ENCODE assay signal across 9 cellular contexts in the genomic region with DNA sequence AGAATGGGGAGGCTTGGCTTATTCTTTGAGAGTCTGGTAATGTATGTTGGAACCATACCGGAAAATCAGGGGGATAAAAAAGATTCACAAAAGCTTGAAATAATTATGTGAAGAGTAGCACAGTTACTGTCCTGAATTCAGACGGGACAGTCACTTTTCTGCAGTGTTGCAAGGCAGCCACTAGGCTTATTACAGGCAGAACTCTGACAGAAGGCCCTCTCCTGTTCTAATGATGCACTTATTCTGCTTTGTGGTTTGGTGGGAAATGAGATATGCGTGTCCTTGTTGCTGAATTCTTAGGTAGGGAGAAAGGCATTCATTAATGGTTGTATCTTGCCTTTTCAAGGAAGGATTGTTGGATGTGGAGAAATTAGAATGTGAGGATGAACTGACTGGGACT. TPM values are rescaled to one million over a fixed set of nuclear protein-coding genes. Genes with fewer than 3 reads are reported as not detected.
DNase-seq lines count a peak whose midpoint lies in the region; ATAC-seq lines count a peak whose summit lies in the region.
"Had no signal": no experiment of that assay in that cellular context is flagged by ENCODE, and none has a peak within 500 bp of the region (broad histone marks: within the 10 kb centered on the region; RNA-seq: fewer than 3 reads in every experiment).

No MANE protein-coding gene starts in this region.

- ATAC-seq in GM18499 (IDR thresholded peaks at IDR 0.05; ENCODE audit: insufficient read depth, unreplicated experiment), result peak; percentile 65

- H3K27me3 Mint-ChIP-seq in activated CD4-positive, alpha-beta memory T cell treated with anti-CD3 and anti-CD28 coated beads for 36 hours, result no peaks in the 10 kb centered on the region

- intact Hi-C loops in activated CD4-positive, alpha-beta memory T cell treated with anti-CD3 and anti-CD28 coated beads for 36 hours (cut with micrococcal nuclease), result no loop called here
- intact Hi-C loops in head of caudate nucleus (cut with DNase I), result no loop called here

- no peaks in the 10 kb centered on the region for H3K9me3 Mint-ChIP-seq in activated CD4-positive, alpha-beta memory T cell treated with anti-CD3 and anti-CD28 coated beads for 36 hours

- H3K4me3 Mint-ChIP-seq in activated CD4-positive, alpha-beta memory T cell treated with anti-CD3 and anti-CD28 coated beads for 36 hours, result no peak overlapping the region

- no peaks in the 10 kb centered on the region for H3K4me1 Mint-ChIP-seq in activated CD4-positive, alpha-beta memory T cell treated with anti-CD3 and anti-CD28 coated beads for 36 hours (ENCODE audit: low read depth)

- POLR2A ChIA-PET in activated CD4-positive, alpha-beta memory T cell treated with anti-CD3 and anti-CD28 coated beads for 36 hours (lab: Charles Lee), result no interaction called here

- CTCF ChIA-PET in activated CD4-positive, alpha-beta memory T cell treated with anti-CD3 and anti-CD28 coated beads for 36 hours (lab: Charles Lee), result interaction anchor here (1.4 kb wide), 1 partner anchor 10 kb away, joined by 3 read pairs; no protein-coding TSS in a partner anchor

- no peak overlapping the region for H3K27ac Mint-ChIP-seq in activated CD4-positive, alpha-beta memory T cell treated with anti-CD3 and anti-CD28 coated beads for 36 hours

- H3K36me3 Mint-ChIP-seq in activated CD4-positive, alpha-beta memory T cell treated with anti-CD3 and anti-CD28 coated beads for 36 hours, result no peaks in the 10 kb centered on the region

- DNase-seq in HCEC 1CT, result peak; percentile 40
- peak; percentile 8 for DNase-seq in NCI-H226
- peak; percentile 3 for DNase-seq in iPS DF 4.7 (ENCODE audit: extremely low read depth, low spot score)
- no peak for DNase-seq in dermis blood vessel endothelial cell
- no peak for DNase-seq in activated CD4-positive, alpha-beta memory T cell treated with anti-CD3 and anti-CD28 coated beads for 36 hours
- no peak for DNase-seq in head of caudate nucleus
- DNase-seq in activated CD4-positive, alpha-beta T cell treated with anti-CD3 and anti-CD28 coated beads, Interleukin-2, amount 50 U/mL, for 4 hours, result no peak
- DNase-seq: right cardiac atrium had no signal

RNA-seq across cellular contexts. Expression of gene GUCY1B1, which starts 37.2 kb away (rescaled TPM):
- total RNA-seq in dermis blood vessel endothelial cell, result 6.3 and 8.1 TPM in 2 replicates
- under 1 TPM; 0.24 to 0.36 TPM for total RNA-seq in activated CD4-positive, alpha-beta memory T cell treated with anti-CD3 and anti-CD28 coated beads for 36 hours

Comparison
In these comparisons a context has a peak if more than half of its experiments do, and no peak if none do; other contexts are left out.
1. DNase-seq: peak in HCEC 1CT (single experiment), NCI-H226 (single experiment) and iPS DF 4.7 (single experiment); none in dermis blood vessel endothelial cell (single experiment), activated CD4-positive, alpha-beta memory T cell treated with anti-CD3 and anti-CD28 coated beads for 36 hours (single experiment), head of caudate nucleus (0 of 42) and activated CD4-positive, alpha-beta T cell treated with anti-CD3 and anti-CD28 coated beads, Interleukin-2, amount 50 U/mL, for 4 hours (0 of 2).